20 cellular contexts compared by ENCODE assay signal in genomic region chr13:111206148-111206547, GRCh38.
"Had no signal": no experiment of that assay in that cellular context is flagged by ENCODE, and none has a peak within 500 bp of the region (broad histone marks: within the 10 kb centered on the region; RNA-seq: fewer than 3 reads in every experiment).

No MANE protein-coding gene starts in this region.

- ATAC-seq: body of pancreas, left lobe of liver, right cardiac atrium had no signal

- H3K4me3 Mint-ChIP-seq: activated B cell treated with CpG ODN at 0.5 μM for 24 hours; activated CD4-positive, alpha-beta memory T cell treated with anti-CD3 and anti-CD28 coated beads for 36 hours; activated naive CD8-positive, alpha-beta T cell treated with anti-CD3 and anti-CD28 coated beads, Interleukin-2, amount 10 ng/mL, durations not matched to agents 7 days and 5 days; neural crest cell; stimulated activated naive CD8-positive, alpha-beta T cell treated with anti-CD3 and anti-CD28 coated beads, Interleukin-15, Interleukin-2, amounts not matched to agents 100 ng/mL and 50 ng/mL, for 24 hours had no signal

- H3K9me3 Mint-ChIP-seq: activated B cell treated with CpG ODN at 0.5 μM for 24 hours; activated CD4-positive, alpha-beta memory T cell treated with anti-CD3 and anti-CD28 coated beads for 36 hours; activated naive CD8-positive, alpha-beta T cell treated with anti-CD3 and anti-CD28 coated beads, Interleukin-2, amount 10 ng/mL, durations not matched to agents 7 days and 5 days; activated T-helper 2 cell treated with anti-CD3 and anti-CD28 coated beads, Interferon-gamma antibody, Interleukin-2, Interleukin-4, amounts not matched to agents 10 μg/mL and 5 μg/mL and 100 μg/mL, durations not matched to agents 14 hours and 24 hours and 36 hours; neural crest cell; stimulated activated naive CD8-positive, alpha-beta T cell treated with anti-CD3 and anti-CD28 coated beads, Interleukin-15, Interleukin-2, amounts not matched to agents 100 ng/mL and 50 ng/mL, for 24 hours had no signal

- H3K27ac ChIP-seq: body of pancreas, prostate gland, suprapubic skin, transverse colon had no signal

- H3K27ac Mint-ChIP-seq: activated CD4-positive, alpha-beta memory T cell treated with anti-CD3 and anti-CD28 coated beads for 36 hours; activated naive CD8-positive, alpha-beta T cell treated with anti-CD3 and anti-CD28 coated beads, Interleukin-2, amount 10 ng/mL, durations not matched to agents 7 days and 5 days had no signal

- H3K27me3 Mint-ChIP-seq: activated B cell treated with CpG ODN at 0.5 μM for 24 hours; activated CD4-positive, alpha-beta memory T cell treated with anti-CD3 and anti-CD28 coated beads for 36 hours; activated naive CD8-positive, alpha-beta T cell treated with anti-CD3 and anti-CD28 coated beads, Interleukin-2, amount 10 ng/mL, durations not matched to agents 7 days and 5 days; stimulated activated naive CD8-positive, alpha-beta T cell treated with anti-CD3 and anti-CD28 coated beads, Interleukin-15, Interleukin-2, amounts not matched to agents 100 ng/mL and 50 ng/mL, for 24 hours had no signal

- H3K9me3 ChIP-seq: body of pancreas, prostate gland, suprapubic skin, transverse colon had no signal

- H3K4me3 ChIP-seq: body of pancreas, prostate gland, suprapubic skin, transverse colon had no signal

- DNase-seq: activated B cell treated with CpG ODN at 0.5 μM for 24 hours; activated CD4-positive, alpha-beta memory T cell treated with anti-CD3 and anti-CD28 coated beads for 36 hours; activated CD4-positive, alpha-beta T cell treated with anti-CD3 and anti-CD28 coated beads for 4 hours; activated naive CD4-positive, alpha-beta T cell treated with Interleukin-2 at 50 U/mL for 16 hours; activated naive CD8-positive, alpha-beta T cell treated with anti-CD3 and anti-CD28 coated beads, Interleukin-2, amount 10 ng/mL, durations not matched to agents 7 days and 5 days; activated T-cell treated with anti-CD3 and anti-CD28 coated beads, Interleukin-2, amount 50 U/mL, for 1 hour; amygdala; body of pancreas; erythroblast; foreskin melanocyte; head of caudate nucleus; mammary epithelial cell; right cardiac atrium; transverse colon had no signal

- H3K27me3 ChIP-seq: body of pancreas, suprapubic skin, transverse colon had no signal

- H3K36me3 ChIP-seq: prostate gland, transverse colon had no signal
